In genomic region chr17:44214896-44215295, GRCh38 we compare ENCODE assay signal across 21 cellular contexts. TPM values are rescaled to one million over a fixed set of nuclear protein-coding genes. Genes with fewer than 3 reads are reported as not detected.
DNase-seq lines count a peak whose midpoint lies in the region; ATAC-seq and TF ChIP-seq lines count a peak whose summit lies in the region.
"Had no signal": no experiment of that assay in that cellular context is flagged by ENCODE, and none has a peak within 500 bp of the region (broad histone marks: within the 10 kb centered on the region; RNA-seq: fewer than 3 reads in every experiment).

No MANE protein-coding gene starts in this region.

- H3K36me3 ChIP-seq in OCI-LY1 (ENCODE audit: insufficient read depth, low read length) = peaks cover 64% of the 10 kb centered on the region
- H3K36me3 ChIP-seq in spleen = peaks cover 0 to 76% (median 61%) of the 10 kb centered on the region in 6 donors
- H3K36me3 ChIP-seq in prostate gland = peaks cover 10 to 23% of the 10 kb centered on the region in 2 donors

- H3F3A ChIP-seq in OCI-LY1 (ENCODE audit: insufficient read depth, low read length) = no peaks in the 10 kb centered on the region

- no peak overlapping the region for H3K9ac ChIP-seq in OCI-LY1 (ENCODE audit: low read length)

- peak overlapping the region; percentile 91 for H3K4me3 Mint-ChIP-seq in activated T-cell treated with anti-CD3 and anti-CD28 coated beads, Interleukin-2, amount 50 U/mL, for 24 hours
- peak overlapping the region; percentile 95 for H3K4me3 Mint-ChIP-seq in activated naive CD8-positive, alpha-beta T cell treated with anti-CD3 and anti-CD28 coated beads, Interleukin-2, amount 50 U/mL, for 24 hours
- H3K4me3 Mint-ChIP-seq: HFFc6 had no signal

- H3K9me3 Mint-ChIP-seq in activated T-cell treated with anti-CD3 and anti-CD28 coated beads, Interleukin-2, amount 50 U/mL, for 24 hours = no peaks in the 10 kb centered on the region
- no peaks in the 10 kb centered on the region for H3K9me3 Mint-ChIP-seq in activated naive CD8-positive, alpha-beta T cell treated with anti-CD3 and anti-CD28 coated beads, Interleukin-2, amount 50 U/mL, for 24 hours
- H3K9me3 Mint-ChIP-seq: HFFc6 had no signal

- H3K9me2 ChIP-seq in OCI-LY1 (ENCODE audit: low read depth, low read length) = no peaks in the 10 kb centered on the region

- peaks cover 63% of the 10 kb centered on the region for H3K4me1 Mint-ChIP-seq in activated T-cell treated with anti-CD3 and anti-CD28 coated beads, Interleukin-2, amount 50 U/mL, for 24 hours (ENCODE audit: low read depth)
- H3K4me1 Mint-ChIP-seq in activated naive CD8-positive, alpha-beta T cell treated with anti-CD3 and anti-CD28 coated beads, Interleukin-2, amount 50 U/mL, for 24 hours = peaks cover 63% of the 10 kb centered on the region

- DNase-seq in activated T-cell treated with anti-CD3 and anti-CD28 coated beads, Interleukin-2, amount 50 U/mL, for 24 hours = no peak
- no peak for DNase-seq in activated T-cell treated with anti-CD3 and anti-CD28 coated beads, Interleukin-2, amount 50 U/mL, for 48 hours
- no peak for DNase-seq in activated naive CD8-positive, alpha-beta T cell treated with anti-CD3 and anti-CD28 coated beads, Interleukin-2, amount 50 U/mL, for 24 hours
- DNase-seq in spleen (no peak), NCI-H1436 treated with DMSO at 0.1 percent for 48 hours (lab: John Stamatoyannopoulos, UW) (no peak), prostate gland (ENCODE audit: low spot score) (no peak)
- no peak for DNase-seq in stimulated activated CD4-positive, alpha-beta T cell treated with anti-CD3 and anti-CD28 coated beads, Interleukin-4, amount 100 ng/mL, for 4 hours
- DNase-seq: ACHN, amygdala, HFFc6, kidney glomerular epithelial cell, mesendoderm, NCI-H1417, retina, WERI-Rb-1 had no signal

- intact Hi-C loops in spleen (cut with DNase I; ENCODE audit: low total_unique reads) = no loop called here
- intact Hi-C loops in prostate gland (cut with DNase I) = loop anchor here (5.0 kb wide), 1 partner anchor 132 kb away; the partner anchor contains the start of gene GRN

- TF ChIP-seq CTCF in OCI-LY1 (IDR thresholded peaks at IDR 0.05; ENCODE audit: low read length) = no peak
- no peak for TF ChIP-seq CTCF in spleen (IDR thresholded peaks at IDR 0.05 in 8 of 11, conservative IDR thresholded peaks at IDR 0.05 in 3 of 11)
- TF ChIP-seq CTCF in prostate gland (IDR thresholded peaks at IDR 0.05) = no peak

- peaks cover 75% of the 10 kb centered on the region for H3K36me3 Mint-ChIP-seq in activated T-cell treated with anti-CD3 and anti-CD28 coated beads, Interleukin-2, amount 50 U/mL, for 24 hours (ENCODE audit: low read depth)
- peaks cover 53% of the 10 kb centered on the region for H3K36me3 Mint-ChIP-seq in activated naive CD8-positive, alpha-beta T cell treated with anti-CD3 and anti-CD28 coated beads, Interleukin-2, amount 50 U/mL, for 24 hours (ENCODE audit: low read depth)

- H4K20me1 ChIP-seq in OCI-LY1 (ENCODE audit: insufficient read depth, low read length) = no peaks in the 10 kb centered on the region

- TF ChIP-seq POLR2A in spleen (IDR thresholded peaks at IDR 0.05) (no peak), prostate gland (IDR thresholded peaks at IDR 0.05) (no peak)

- H3K27me3 Mint-ChIP-seq in activated T-cell treated with anti-CD3 and anti-CD28 coated beads, Interleukin-2, amount 50 U/mL, for 24 hours = no peaks in the 10 kb centered on the region
- no peaks in the 10 kb centered on the region for H3K27me3 Mint-ChIP-seq in activated naive CD8-positive, alpha-beta T cell treated with anti-CD3 and anti-CD28 coated beads, Interleukin-2, amount 50 U/mL, for 24 hours

- ATAC-seq in activated naive CD8-positive, alpha-beta T cell treated with anti-CD3 and anti-CD28 coated beads, Interleukin-2, amount 50 U/mL, for 24 hours = no peak

- peaks cover 59% of the 10 kb centered on the region for H3K4me1 ChIP-seq in OCI-LY1 (ENCODE audit: insufficient read depth, low read length, severe bottlenecking)
- H3K4me1 ChIP-seq in spleen = peaks cover 32 to 85% (median 63%) of the 10 kb centered on the region in 6 donors
- H3K4me1 ChIP-seq in prostate gland (replicated peaks) = no peaks in the 10 kb centered on the region

- WGBS in spleen, 5 donors = 82 to 92% (median 90%) methylated on average over 6 of the region's 6 CpGs
- WGBS in prostate gland = 90% methylated on average over 6 of the region's 6 CpGs

- H3K27ac ChIP-seq in OCI-LY1 (ENCODE audit: low read depth, low read length, poor library complexity, severe bottlenecking) (peak overlapping the region; percentile 93), spleen (peak overlapping the region in 7 of 8 donors; percentile 32 to 100 (median 98)), prostate gland (no peak overlapping the region)
- H3K27ac ChIP-seq: vagina, WERI-Rb-1 had no signal

- peak overlapping the region; percentile 96 for H3K27ac Mint-ChIP-seq in activated T-cell treated with anti-CD3 and anti-CD28 coated beads, Interleukin-2, amount 50 U/mL, for 24 hours
- H3K27ac Mint-ChIP-seq in activated naive CD8-positive, alpha-beta T cell treated with anti-CD3 and anti-CD28 coated beads, Interleukin-2, amount 50 U/mL, for 24 hours = peak overlapping the region; percentile 99

- H3K4me3 ChIP-seq in OCI-LY1 (ENCODE audit: low read depth, low read length, poor library complexity, severe bottlenecking) (no peak overlapping the region), spleen (no peak overlapping the region), prostate gland (no peak overlapping the region)
- H3K4me3 ChIP-seq: vagina had no signal

- no peak overlapping the region for H3K4me2 ChIP-seq in OCI-LY1 (ENCODE audit: low read length)

- no peak overlapping the region for H2AFZ ChIP-seq in OCI-LY1 (ENCODE audit: low read length)

- H3K27me3 ChIP-seq in OCI-LY1 (ENCODE audit: insufficient read depth, low read length) (no peaks in the 10 kb centered on the region), spleen (replicated peaks in 1 of 7) (no peaks in the 10 kb centered on the region), prostate gland (replicated peaks; ENCODE audit: insufficient read depth) (no peaks in the 10 kb centered on the region)
- H3K27me3 ChIP-seq: vagina had no signal

- no peaks in the 10 kb centered on the region for H3K9me3 ChIP-seq in OCI-LY1 (ENCODE audit: low read length)
- no peaks in the 10 kb centered on the region for H3K9me3 ChIP-seq in spleen
- no peaks in the 10 kb centered on the region for H3K9me3 ChIP-seq in prostate gland
- H3K9me3 ChIP-seq: vagina had no signal

- H3K79me2 ChIP-seq in OCI-LY1 (ENCODE audit: insufficient read depth, low read length) = peaks cover 19% of the 10 kb centered on the region

RNA-seq across cellular contexts. Expression of gene UBTF, which starts 4.6 kb away (rescaled TPM):
- total RNA-seq in spleen (100 to 1,000 TPM in 3 of 7 donors, 10 to 100 TPM in 4; 77.0 to 113 (median 94.8) TPM), prostate gland (10 to 100 TPM; 73.4 to 77.2 TPM)
- polyA plus RNA-seq in spleen = 10 to 100 TPM; 43.2 to 67.0 (median 43.9) TPM

RNA-seq across cellular contexts. Expression of gene ATXN7L3, which starts 15.2 kb away (rescaled TPM):
- total RNA-seq in spleen = 10 to 100 TPM; 51.3 to 96.2 (median 68.4) TPM
- 10 to 100 TPM; 25.2 to 55.5 (median 27.2) TPM for polyA plus RNA-seq in spleen
- total RNA-seq in prostate gland = 10 to 100 TPM; 45.8 to 72.0 TPM

RNA-seq across cellular contexts. Expression of gene TMUB2, which starts 28.1 kb away (rescaled TPM):
- total RNA-seq in spleen (10 to 100 TPM; 41.9 to 59.0 (median 43.8) TPM), prostate gland (10 to 100 TPM; 42.9 to 67.2 TPM)
- 10 to 100 TPM; 26.8 to 49.4 (median 43.1) TPM for polyA plus RNA-seq in spleen

RNA-seq across cellular contexts. Expression of gene ASB16, which starts 44.4 kb away (rescaled TPM):
- total RNA-seq in spleen = under 1 TPM in 1 of 7 donors, not detected in 6; 0.57 TPM
- under 1 TPM in 2 of 3 donors, not detected in 1; 0.09 to 0.16 TPM for polyA plus RNA-seq in spleen
- 1 to 10 TPM; 3.2 to 4.4 TPM for total RNA-seq in prostate gland
- total RNA-seq: cerebellum, fibroblast of villous mesenchyme, RPMI7951, vagina had no signal

RNA-seq across cellular contexts. Expression of gene SLC4A1, which starts 53.0 kb away (rescaled TPM):
- 100 to 1,000 TPM in 1 of 7 donors, 10 to 100 TPM in 4, 1 to 10 TPM in 2; 2.2 to 315 (median 10.5) TPM for total RNA-seq in spleen
- 10 to 100 TPM in 1 of 3 donors, under 1 TPM in 2; 0.04 to 14.7 (median 0.30) TPM for polyA plus RNA-seq in spleen
- under 1 TPM in 1 of 2 donors, not detected in 1; 0.51 TPM for total RNA-seq in prostate gland
- total RNA-seq: fibroblast of villous mesenchyme, HFFc6, HT-29, RPMI7951, vagina had no signal

Comparison
In these comparisons a context has a peak if more than half of its experiments do, and no peak if none do; other contexts are left out.
1. H3K27ac ChIP-seq: peak in OCI-LY1 (single experiment) and spleen (7 of 8); none in prostate gland (0 of 2).